25 cellular contexts compared by ENCODE assay signal in genomic region chr11:4125141-4125540, GRCh38. TPM values are rescaled to one million over a fixed set of nuclear protein-coding genes. Genes with fewer than 3 reads are reported as not detected.
DNase-seq lines count a peak whose midpoint lies in the region; ATAC-seq and TF ChIP-seq lines count a peak whose summit lies in the region.
"Had no signal": no experiment of that assay in that cellular context is flagged by ENCODE, and none has a peak within 500 bp of the region (broad histone marks: within the 10 kb centered on the region; RNA-seq: fewer than 3 reads in every experiment).

No MANE protein-coding gene starts in this region.

- no peak for TF ChIP-seq CTCF in SK-N-SH (IDR thresholded peaks at IDR 0.05)
- TF ChIP-seq CTCF in foreskin fibroblast (IDR thresholded peaks at IDR 0.05; ENCODE audit: low read depth, low read length): no peak
- TF ChIP-seq CTCF in smooth muscle cell (IDR thresholded peaks at IDR 0.05; ENCODE audit: borderline replicate concordance, insufficient read depth, poor library complexity, severe bottlenecking): no peak
- no peak for TF ChIP-seq CTCF in coronary artery (IDR thresholded peaks at IDR 0.05)

- no peak overlapping the region for H3K4me2 ChIP-seq in SK-N-SH
- no peak overlapping the region for H3K4me2 ChIP-seq in smooth muscle cell

- intact Hi-C loops in left colon (cut with DNase I, micrococcal nuclease): no loop called here

- H3K9me3 ChIP-seq in SK-N-SH (no peaks in the 10 kb centered on the region), smooth muscle cell (replicated peaks; ENCODE audit: low read depth) (no peaks in the 10 kb centered on the region)
- H3K9me3 ChIP-seq: tibial artery had no signal

- H3K9me2 ChIP-seq in SK-N-SH: no peaks in the 10 kb centered on the region

- POLR2A ChIA-PET in SK-N-SH (lab: Yijun Ruan, JAX): no interaction called here

- DNase-seq in SK-N-SH (no peak), astrocyte of the hippocampus (ENCODE audit: low read depth, low spot score) (peak; percentile 27), foreskin fibroblast (peak; percentile 8 to 29), smooth muscle cell (lab: John Stamatoyannopoulos, UW; ENCODE audit: unreplicated experiment) (no peak), coronary artery (ENCODE audit: low spot score) (no peak), left colon (no peak), C1 segment of cervical spinal cord (lab: John Stamatoyannopoulos, UW) (no peak)
- DNase-seq: activated CD4-positive, alpha-beta T cell treated with anti-CD3 and anti-CD28 coated beads for 4 hours; activated CD8-positive, alpha-beta memory T cell treated with anti-CD3 and anti-CD28 coated beads, Interleukin-2, amount 10 ng/mL, durations not matched to agents 7 days and 5 days; AML-193; cortex of kidney; endodermal cell; islet precursor cell; NCI-H1048; NCI-H187 treated with DMSO at 0.1 percent for 48 hours; NCI-H2227 treated with DMSO at 0.1 percent for 48 hours; retina; SIG-M5; stimulated activated CD4-positive, alpha-beta T cell treated with anti-CD3 and anti-CD28 coated beads, Interleukin-4, amount 100 ng/mL, for 4 hours; stimulated activated naive CD8-positive, alpha-beta T cell treated with anti-CD3 and anti-CD28 coated beads, Interleukin-15, amount 100 ng/mL, for 72 hours; T-helper 1 cell; tibial artery had no signal

- H2AFZ ChIP-seq in SK-N-SH (ENCODE audit: low read depth): no peak overlapping the region
- no peak overlapping the region for H2AFZ ChIP-seq in smooth muscle cell (ENCODE audit: low read depth)

- no peak for TF ChIP-seq RAD21 in SK-N-SH (IDR thresholded peaks at IDR 0.05; ENCODE audit: low read length)

- H3K79me2 ChIP-seq in SK-N-SH (ENCODE audit: insufficient read depth) (no peaks in the 10 kb centered on the region), smooth muscle cell (ENCODE audit: low read depth) (no peaks in the 10 kb centered on the region)

- ATAC-seq in SK-N-SH treated with all-trans-retinoic acid at 6 μM for 48 hours: 0 out of 3 replicates have a peak, but pooled peaks have one; percentile 27
- no peak for ATAC-seq in left colon
- ATAC-seq: activated CD8-positive, alpha-beta memory T cell treated with anti-CD3 and anti-CD28 coated beads, Interleukin-2, amount 10 ng/mL, durations not matched to agents 7 days and 5 days; stimulated activated naive CD8-positive, alpha-beta T cell treated with anti-CD3 and anti-CD28 coated beads, Interleukin-15, amount 100 ng/mL, for 72 hours had no signal

- no peak for TF ChIP-seq EP300 in SK-N-SH (IDR thresholded peaks at IDR 0.05; ENCODE audit: borderline replicate concordance in 1 of 2, low read depth in 1 of 2, low read length in 1 of 2)

- H3F3A ChIP-seq in SK-N-SH (replicated peaks; ENCODE audit: insufficient read depth): no peaks in the 10 kb centered on the region
- H3F3A ChIP-seq in smooth muscle cell (ENCODE audit: low read depth): no peaks in the 10 kb centered on the region

- H3K4me1 ChIP-seq in SK-N-SH (ENCODE audit: control insufficient read depth in 1 of 2, insufficient read depth in 2 of 2, low read depth in 1 of 2, low read length in 1 of 2) (no peaks in the 10 kb centered on the region), smooth muscle cell (ENCODE audit: low read depth) (no peaks in the 10 kb centered on the region)
- H3K4me1 ChIP-seq: tibial artery had no signal

- H4K20me1 ChIP-seq in SK-N-SH (ENCODE audit: insufficient read depth) (no peaks in the 10 kb centered on the region), smooth muscle cell (ENCODE audit: low read depth) (no peaks in the 10 kb centered on the region)

- H3K4me3 ChIP-seq in SK-N-SH (ENCODE audit: low read depth in 2 of 2, low read length in 1 of 2): no peak overlapping the region
- no peak overlapping the region for H3K4me3 ChIP-seq in foreskin fibroblast (ENCODE audit: low read depth in 1 of 2, low read length in 2 of 2)
- no peak overlapping the region for H3K4me3 ChIP-seq in smooth muscle cell
- H3K4me3 ChIP-seq in coronary artery: no peak overlapping the region
- H3K4me3 ChIP-seq: lung, tibial artery had no signal

- 96% methylated on average over 6 of the region's 6 CpGs for WGBS in SK-N-SH (ENCODE audit: low lambda C conversion rate)
- WGBS in smooth muscle cell (ENCODE audit: low lambda C conversion rate): 77% methylated on average over 6 of the region's 6 CpGs

- H3K9ac ChIP-seq in SK-N-SH: no peak overlapping the region
- H3K9ac ChIP-seq in smooth muscle cell (ENCODE audit: low read depth): no peak overlapping the region

- H3K36me3 ChIP-seq in SK-N-SH (replicated peaks in 1 of 2; ENCODE audit: control insufficient read depth in 1 of 2, insufficient read depth in 2 of 2, low read length in 1 of 2): peaks cover 70 to 77% of the 10 kb centered on the region in 2 experiments
- H3K36me3 ChIP-seq in smooth muscle cell (ENCODE audit: low read depth): peaks cover 33% of the 10 kb centered on the region

- CTCF ChIA-PET in SK-N-SH (lab: Yijun Ruan, JAX): interaction anchor here (1.2 kb wide), 1 partner anchor 62 kb away, joined by 3 read pairs; no protein-coding TSS in a partner anchor

- H3K27ac ChIP-seq in SK-N-SH (ENCODE audit: low read depth in 2 of 2, low read length in 1 of 2): no peak overlapping the region
- peak overlapping the region; percentile 61 for H3K27ac ChIP-seq in smooth muscle cell (ENCODE audit: low read depth)
- H3K27ac ChIP-seq in coronary artery: no peak overlapping the region
- H3K27ac ChIP-seq: 22Rv1, tibial artery had no signal

- H3K27me3 ChIP-seq in SK-N-SH (ENCODE audit: insufficient read depth) (no peaks in the 10 kb centered on the region), smooth muscle cell (ENCODE audit: low read depth) (no peaks in the 10 kb centered on the region)
- H3K27me3 ChIP-seq: tibial artery had no signal

TF ChIP-seq in SK-N-SH treated with all-trans-retinoic acid at 6 μM for 48 hours, 23 proteins besides CTCF, POLR2A, EP300 and RAD21 (continues in another document):
- TF ChIP-seq TCF4 (CRISPR knock-in tag; IDR thresholded peaks at IDR 0.05; ENCODE audit: borderline replicate concordance) (no peak), TSHZ2 (CRISPR knock-in tag; IDR thresholded peaks at IDR 0.05) (no peak), ZNF70 (CRISPR knock-in tag; IDR thresholded peaks at IDR 0.05) (no peak)

TF ChIP-seq in SK-N-SH, 30 proteins besides CTCF, POLR2A, EP300 and RAD21:
- no peak for TF ChIP-seq SMC3 (IDR thresholded peaks at IDR 0.05; ENCODE audit: low read depth, low read length)
- TF ChIP-seq NRF1 (IDR thresholded peaks at IDR 0.05; ENCODE audit: low read depth, low read length): no peak
- no peak for TF ChIP-seq USF1 (IDR thresholded peaks at IDR 0.05; ENCODE audit: borderline replicate concordance, low read depth)
- TF ChIP-seq PBX3 (IDR thresholded peaks at IDR 0.05): no peak
- no peak for TF ChIP-seq SIN3A (IDR thresholded peaks at IDR 0.05; ENCODE audit: borderline replicate concordance, low read depth, low read length)
TF ChIP-seq in SK-N-SH: peak in this region for 0.

RNA-seq across cellular contexts. Expression of gene RRM1, which starts 30.5 kb away (rescaled TPM):
- polyA plus RNA-seq in SK-N-SH (2012; rRNA removed): 28.2 and 31.6 TPM in 2 replicates
- polyA plus RNA-seq in SK-N-SH (2012; cell fraction: cytosol; rRNA removed): 38.5 and 38.8 TPM in 2 replicates
- 16.0 and 32.7 TPM in 2 replicates for polyA plus RNA-seq in SK-N-SH (2012; cell fraction: nucleus; rRNA removed)
- total RNA-seq in smooth muscle cell: 76.1 and 90.5 TPM in 2 replicates
- polyA plus RNA-seq in smooth muscle cell: 29.5 and 36.4 TPM in 2 replicates
- total RNA-seq in left colon: 10 to 100 TPM; 25.2 to 35.7 TPM

Comparison
In these comparisons a context has a peak if more than half of its experiments do, and no peak if none do; other contexts are left out.
1. DNase-seq: peak in astrocyte of the hippocampus (single experiment) and foreskin fibroblast (2 of 2); none in SK-N-SH (single experiment), smooth muscle cell (single experiment), coronary artery (single experiment), left colon (0 of 2) and C1 segment of cervical spinal cord (0 of 14).